ENCODE assay signal across 1 cellular context in the genomic region with DNA sequence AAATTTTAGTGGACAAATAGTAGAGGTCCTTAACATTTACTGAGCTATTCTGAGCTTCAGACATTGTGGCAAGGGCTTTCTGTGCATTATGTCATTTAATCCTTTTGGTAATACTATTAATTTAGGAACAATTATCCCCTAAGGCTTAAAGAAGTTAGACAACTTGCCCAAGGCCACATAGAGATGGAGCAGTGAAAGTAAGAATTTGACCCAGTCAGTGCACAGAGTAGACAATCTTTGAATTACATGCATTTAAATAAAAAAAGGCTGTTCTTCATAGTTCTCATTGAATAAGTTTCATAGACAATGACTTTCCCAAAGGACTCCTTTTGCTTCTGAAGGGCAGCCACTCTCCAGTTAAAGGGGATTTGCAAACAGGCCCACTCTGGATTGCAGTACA.
TF ChIP-seq lines count a peak whose summit lies in the region.

No MANE protein-coding gene starts in this region.

TF ChIP-seq in K562, 482 proteins besides CTCF, POLR2A, EP300 and RAD21:
- TF ChIP-seq, protein P1, sequence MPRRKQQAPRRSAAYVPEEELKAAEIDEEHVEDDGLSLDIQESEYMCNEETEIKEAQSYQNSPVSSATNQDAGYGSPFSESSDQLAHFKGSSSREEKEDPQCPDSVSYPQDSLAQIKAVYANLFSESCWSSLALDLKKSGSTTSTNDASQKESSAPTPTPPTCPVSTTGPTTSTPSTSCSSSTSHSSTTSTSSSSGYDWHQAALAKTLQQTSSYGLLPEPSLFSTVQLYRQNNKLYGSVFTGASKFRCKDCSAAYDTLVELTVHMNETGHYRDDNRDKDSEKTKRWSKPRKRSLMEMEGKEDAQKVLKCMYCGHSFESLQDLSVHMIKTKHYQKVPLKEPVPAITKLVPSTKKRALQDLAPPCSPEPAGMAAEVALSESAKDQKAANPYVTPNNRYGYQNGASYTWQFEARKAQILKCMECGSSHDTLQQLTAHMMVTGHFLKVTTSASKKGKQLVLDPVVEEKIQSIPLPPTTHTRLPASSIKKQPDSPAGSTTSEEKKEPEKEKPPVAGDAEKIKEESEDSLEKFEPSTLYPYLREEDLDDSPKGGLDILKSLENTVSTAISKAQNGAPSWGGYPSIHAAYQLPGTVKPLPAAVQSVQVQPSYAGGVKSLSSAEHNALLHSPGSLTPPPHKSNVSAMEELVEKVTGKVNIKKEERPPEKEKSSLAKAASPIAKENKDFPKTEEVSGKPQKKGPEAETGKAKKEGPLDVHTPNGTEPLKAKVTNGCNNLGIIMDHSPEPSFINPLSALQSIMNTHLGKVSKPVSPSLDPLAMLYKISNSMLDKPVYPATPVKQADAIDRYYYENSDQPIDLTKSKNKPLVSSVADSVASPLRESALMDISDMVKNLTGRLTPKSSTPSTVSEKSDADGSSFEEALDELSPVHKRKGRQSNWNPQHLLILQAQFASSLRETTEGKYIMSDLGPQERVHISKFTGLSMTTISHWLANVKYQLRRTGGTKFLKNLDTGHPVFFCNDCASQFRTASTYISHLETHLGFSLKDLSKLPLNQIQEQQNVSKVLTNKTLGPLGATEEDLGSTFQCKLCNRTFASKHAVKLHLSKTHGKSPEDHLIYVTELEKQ (CRISPR knock-in tag; IDR thresholded peaks at IDR 0.05): no peak
- no peak for TF ChIP-seq DACH1 (IDR thresholded peaks at IDR 0.05; ENCODE audit: partially characterized antibody)
- TF ChIP-seq PRMT5 (CRISPR knock-in tag; IDR thresholded peaks at IDR 0.05): no peak
- TF ChIP-seq ZFP1 (CRISPR knock-in tag; IDR thresholded peaks at IDR 0.05): no peak
- TF ChIP-seq NR3C1 (CRISPR knock-in tag; IDR thresholded peaks at IDR 0.05): no peak
- TF ChIP-seq U2AF1 (optimal IDR thresholded peaks at IDR 0.05; ENCODE audit: low read depth, low read length): no peak
- TF ChIP-seq CREM (IDR thresholded peaks at IDR 0.05; ENCODE audit: low read depth): no peak
- no peak for TF ChIP-seq HNRNPK (IDR thresholded peaks at IDR 0.05; ENCODE audit: low read depth, low read length, poor library complexity, severe bottlenecking)
- TF ChIP-seq, protein P2, sequence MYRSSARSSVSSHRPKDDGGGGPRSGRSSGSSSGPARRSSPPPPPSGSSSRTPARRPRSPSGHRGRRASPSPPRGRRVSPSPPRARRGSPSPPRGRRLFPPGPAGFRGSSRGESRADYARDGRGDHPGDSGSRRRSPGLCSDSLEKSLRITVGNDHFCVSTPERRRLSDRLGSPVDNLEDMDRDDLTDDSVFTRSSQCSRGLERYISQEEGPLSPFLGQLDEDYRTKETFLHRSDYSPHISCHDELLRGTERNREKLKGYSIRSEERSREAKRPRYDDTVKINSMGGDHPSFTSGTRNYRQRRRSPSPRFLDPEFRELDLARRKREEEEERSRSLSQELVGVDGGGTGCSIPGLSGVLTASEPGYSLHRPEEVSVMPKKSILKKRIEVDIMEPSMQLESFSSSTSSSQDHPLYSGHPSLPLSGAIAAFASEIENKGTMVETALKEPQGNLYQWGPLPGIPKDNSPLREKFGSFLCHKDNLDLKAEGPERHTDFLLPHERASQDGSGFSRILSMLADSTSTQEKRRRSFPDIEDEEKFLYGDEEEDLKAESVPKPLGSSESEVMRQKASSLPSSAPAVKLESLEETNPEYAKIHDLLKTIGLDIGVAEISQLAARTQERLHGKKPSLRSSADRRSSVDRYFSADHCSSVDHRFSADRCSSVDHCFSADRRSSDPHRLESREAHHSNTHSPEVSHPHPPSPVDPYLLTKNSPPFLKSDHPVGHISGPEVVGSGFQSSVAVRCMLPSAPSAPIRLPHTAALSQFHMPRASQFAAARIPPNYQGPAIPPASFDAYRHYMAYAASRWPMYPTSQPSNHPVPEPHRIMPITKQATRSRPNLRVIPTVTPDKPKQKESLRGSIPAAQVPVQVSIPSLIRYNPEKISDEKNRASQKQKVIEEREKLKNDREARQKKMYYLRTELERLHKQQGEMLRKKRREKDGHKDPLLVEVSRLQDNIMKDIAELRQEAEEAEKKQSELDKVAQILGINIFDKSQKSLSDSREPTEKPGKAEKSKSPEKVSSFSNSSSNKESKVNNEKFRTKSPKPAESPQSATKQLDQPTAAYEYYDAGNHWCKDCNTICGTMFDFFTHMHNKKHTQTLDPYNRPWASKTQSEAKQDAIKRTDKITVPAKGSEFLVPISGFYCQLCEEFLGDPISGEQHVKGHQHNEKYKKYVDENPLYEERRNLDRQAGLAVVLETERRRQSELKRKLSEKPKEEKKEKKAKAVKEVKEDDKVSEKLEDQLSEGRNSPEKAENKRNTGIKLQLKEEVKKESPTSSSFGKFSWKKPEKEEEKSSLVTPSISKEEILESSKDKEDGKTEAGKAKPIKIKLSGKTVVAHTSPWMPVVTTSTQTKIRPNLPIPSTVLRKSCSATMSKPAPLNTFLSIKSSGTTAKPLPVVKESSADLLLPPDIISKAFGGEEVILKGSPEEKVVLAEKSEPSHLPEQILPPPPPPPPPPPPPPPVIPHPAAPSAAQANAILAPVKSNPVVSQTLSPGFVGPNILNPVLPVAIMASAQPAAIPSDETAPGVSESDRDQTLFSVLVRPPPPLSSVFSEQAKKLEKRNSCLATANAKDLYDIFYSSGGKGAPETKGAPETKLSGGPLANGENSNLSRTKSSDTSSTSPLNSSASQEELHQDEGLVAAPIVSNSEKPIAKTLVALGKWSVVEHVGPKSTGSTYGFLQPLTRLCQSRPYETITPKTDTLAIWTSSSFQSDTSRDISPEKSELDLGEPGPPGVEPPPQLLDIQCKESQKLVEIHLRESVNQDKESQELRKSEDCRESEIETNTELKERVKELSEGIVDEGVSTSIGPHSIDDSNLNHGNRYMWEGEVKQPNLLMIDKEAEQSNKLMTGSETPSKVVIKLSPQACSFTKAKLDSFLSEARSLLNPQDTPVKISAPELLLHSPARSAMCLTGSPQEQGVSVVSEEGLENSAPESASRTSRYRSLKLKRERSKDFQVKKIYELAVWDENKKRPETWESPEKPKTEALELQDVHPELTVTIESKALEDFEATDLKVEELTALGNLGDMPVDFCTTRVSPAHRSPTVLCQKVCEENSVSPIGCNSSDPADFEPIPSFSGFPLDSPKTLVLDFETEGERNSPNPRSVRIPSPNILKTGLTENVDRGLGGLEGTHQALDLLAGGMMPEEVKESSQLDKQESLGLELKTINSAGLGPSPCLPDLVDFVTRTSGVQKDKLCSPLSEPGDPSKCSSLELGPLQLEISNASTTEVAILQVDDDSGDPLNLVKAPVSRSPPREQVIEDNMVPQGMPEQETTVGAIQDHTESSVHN (IDR thresholded peaks at IDR 0.05; ENCODE audit: borderline replicate concordance in 1 of 2, low read depth in 1 of 2): no peak
- TF ChIP-seq HSF4 (CRISPR knock-in tag; IDR thresholded peaks at IDR 0.05; ENCODE audit: borderline replicate concordance): no peak
- TF ChIP-seq SMAD2 (IDR thresholded peaks at IDR 0.05; ENCODE audit: low read depth, low read length): no peak
- TF ChIP-seq, protein P3, sequence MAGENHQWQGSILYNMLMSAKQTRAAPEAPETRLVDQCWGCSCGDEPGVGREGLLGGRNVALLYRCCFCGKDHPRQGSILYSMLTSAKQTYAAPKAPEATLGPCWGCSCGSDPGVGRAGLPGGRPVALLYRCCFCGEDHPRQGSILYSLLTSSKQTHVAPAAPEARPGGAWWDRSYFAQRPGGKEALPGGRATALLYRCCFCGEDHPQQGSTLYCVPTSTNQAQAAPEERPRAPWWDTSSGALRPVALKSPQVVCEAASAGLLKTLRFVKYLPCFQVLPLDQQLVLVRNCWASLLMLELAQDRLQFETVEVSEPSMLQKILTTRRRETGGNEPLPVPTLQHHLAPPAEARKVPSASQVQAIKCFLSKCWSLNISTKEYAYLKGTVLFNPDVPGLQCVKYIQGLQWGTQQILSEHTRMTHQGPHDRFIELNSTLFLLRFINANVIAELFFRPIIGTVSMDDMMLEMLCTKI (IDR thresholded peaks at IDR 0.05; ENCODE audit: partially characterized antibody): no peak
- TF ChIP-seq, protein P4, sequence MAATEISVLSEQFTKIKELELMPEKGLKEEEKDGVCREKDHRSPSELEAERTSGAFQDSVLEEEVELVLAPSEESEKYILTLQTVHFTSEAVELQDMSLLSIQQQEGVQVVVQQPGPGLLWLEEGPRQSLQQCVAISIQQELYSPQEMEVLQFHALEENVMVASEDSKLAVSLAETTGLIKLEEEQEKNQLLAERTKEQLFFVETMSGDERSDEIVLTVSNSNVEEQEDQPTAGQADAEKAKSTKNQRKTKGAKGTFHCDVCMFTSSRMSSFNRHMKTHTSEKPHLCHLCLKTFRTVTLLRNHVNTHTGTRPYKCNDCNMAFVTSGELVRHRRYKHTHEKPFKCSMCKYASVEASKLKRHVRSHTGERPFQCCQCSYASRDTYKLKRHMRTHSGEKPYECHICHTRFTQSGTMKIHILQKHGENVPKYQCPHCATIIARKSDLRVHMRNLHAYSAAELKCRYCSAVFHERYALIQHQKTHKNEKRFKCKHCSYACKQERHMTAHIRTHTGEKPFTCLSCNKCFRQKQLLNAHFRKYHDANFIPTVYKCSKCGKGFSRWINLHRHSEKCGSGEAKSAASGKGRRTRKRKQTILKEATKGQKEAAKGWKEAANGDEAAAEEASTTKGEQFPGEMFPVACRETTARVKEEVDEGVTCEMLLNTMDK (IDR thresholded peaks at IDR 0.05; ENCODE audit: borderline replicate concordance, insufficient read depth, low read depth, low read length, poor library complexity, severe bottlenecking): no peak
